In the genomic region with DNA sequence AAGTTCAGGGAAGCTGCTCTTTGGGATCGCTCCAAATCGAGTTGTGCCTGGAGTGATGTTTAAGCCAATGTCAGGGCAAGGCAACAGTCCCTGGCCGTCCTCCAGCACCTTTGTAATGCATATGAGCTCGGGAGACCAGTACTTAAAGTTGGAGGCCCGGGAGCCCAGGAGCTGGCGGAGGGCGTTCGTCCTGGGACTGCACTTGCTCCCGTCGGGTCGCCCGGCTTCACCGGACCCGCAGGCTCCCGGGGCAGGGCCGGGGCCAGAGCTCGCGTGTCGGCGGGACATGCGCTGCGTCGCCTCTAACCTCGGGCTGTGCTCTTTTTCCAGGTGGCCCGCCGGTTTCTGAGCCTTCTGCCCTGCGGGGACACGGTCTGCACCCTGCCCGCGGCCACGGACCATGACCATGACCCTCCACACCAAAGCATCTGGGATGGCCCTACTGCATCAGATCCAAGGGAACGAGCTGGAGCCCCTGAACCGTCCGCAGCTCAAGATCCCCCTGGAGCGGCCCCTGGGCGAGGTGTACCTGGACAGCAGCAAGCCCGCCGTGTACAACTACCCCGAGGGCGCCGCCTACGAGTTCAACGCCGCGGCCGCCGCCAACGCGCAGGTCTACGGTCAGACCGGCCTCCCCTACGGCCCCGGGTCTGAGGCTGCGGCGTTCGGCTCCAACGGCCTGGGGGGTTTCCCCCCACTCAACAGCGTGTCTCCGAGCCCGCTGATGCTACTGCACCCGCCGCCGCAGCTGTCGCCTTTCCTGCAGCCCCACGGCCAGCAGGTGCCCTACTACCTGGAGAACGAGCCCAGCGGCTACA, we compare ENCODE assay signal across 8 cellular contexts. TPM values are rescaled to one million over a fixed set of nuclear protein-coding genes. Genes with fewer than 3 reads are reported as not detected.
DNase-seq lines count a peak whose midpoint lies in the region; ATAC-seq and TF ChIP-seq lines count a peak whose summit lies in the region.

A gene (plus strand): TSS at position 170 of the 818 bp plus-strand sequence. CDS start 231 bp downstream, at position 401.

- H3K27me3 ChIP-seq in Panc1 (ENCODE audit: control insufficient read depth, insufficient read depth, low read length) = peaks cover 42% of the 10 kb centered on the region
- H3K27me3 ChIP-seq in esophagus muscularis mucosa = peaks cover 5 to 42% (median 15%) of the 10 kb centered on the region in 4 donors
- H3K27me3 ChIP-seq in neural cell (ENCODE audit: insufficient read depth, low read depth, low read length) = peaks cover 75% of the 10 kb centered on the region

- H3K4me2 ChIP-seq in neural cell (ENCODE audit: low read length) = peak within 1 kb of the TSS; percentile 14

- H3K9me3 ChIP-seq in Panc1 (ENCODE audit: control insufficient read depth, insufficient read depth, low read depth, low read length) (no peaks in the 10 kb centered on the region), esophagus muscularis mucosa (no peaks in the 10 kb centered on the region), neural cell (ENCODE audit: low read length) (no peaks in the 10 kb centered on the region)

- H2AFZ ChIP-seq in neural cell (ENCODE audit: low read depth, low read length) = peak within 1 kb of the TSS; percentile 22

- TF ChIP-seq CTCF in Panc1 (IDR thresholded peaks at IDR 0.05) = no peak
- no peak for TF ChIP-seq CTCF in esophagus muscularis mucosa (IDR thresholded peaks at IDR 0.05)
- TF ChIP-seq CTCF in neural cell (IDR thresholded peaks at IDR 0.05; ENCODE audit: poor library complexity, severe bottlenecking) = peak; percentile 19

- TF ChIP-seq RAD21 in neural cell (conservative IDR thresholded peaks at IDR 0.05) = no peak

- TF ChIP-seq POLR2A in esophagus muscularis mucosa (IDR thresholded peaks at IDR 0.05; ENCODE audit: low read depth) = no peak

- no peaks in the 10 kb centered on the region for H3F3A ChIP-seq in neural cell (ENCODE audit: insufficient read depth, low read length, poor library complexity, severe bottlenecking)

- CTCF ChIA-PET in Panc1 (lab: Charles Lee) = no interaction called here

- DNase-seq in Panc1 (ENCODE audit: low read depth, low spot score) = no peak
- no peak for DNase-seq in esophagus muscularis mucosa (ENCODE audit: extremely low spot score)
- DNase-seq in GOT3 (lab: John Stamatoyannopoulos, UW) = no peak
- no peak for DNase-seq in NCI-H2171 treated with DMSO at 0.1 percent for 48 hours (lab: John Stamatoyannopoulos, UW)
- DNase-seq in NK-92 treated with Interleukin-12 subunit alpha and Interleukin-12 subunit beta, amount 100 ng/mL, for 24 hours (lab: John Stamatoyannopoulos, UW) = no peak

- TF ChIP-seq EP300 in esophagus muscularis mucosa (IDR thresholded peaks at IDR 0.05) (no peak), neural cell (conservative IDR thresholded peaks at IDR 0.05; ENCODE audit: poor library complexity, severe bottlenecking) (no peak)

- H3K27ac ChIP-seq in Panc1 (ENCODE audit: low read length) (no peak within 1 kb of the TSS), esophagus muscularis mucosa (replicated peaks in 1 of 4) (no peak within 1 kb of the TSS), neural cell (ENCODE audit: low read length) (no peak within 1 kb of the TSS)

- H3K79me2 ChIP-seq in neural cell (replicated peaks; ENCODE audit: insufficient read depth, low read length) = no peaks in the 10 kb centered on the region

- POLR2A ChIA-PET in Panc1 (lab: Charles Lee) = no interaction called here

- ATAC-seq in GM18502 (IDR thresholded peaks at IDR 0.05; ENCODE audit: poor library complexity, unreplicated experiment) (peak; percentile 45), Panc1 (peak; percentile 40; the same call in 1 of the 2 replicates), HG02840 (IDR thresholded peaks at IDR 0.05; ENCODE audit: low FRiP score, unreplicated experiment) (no peak)

- H3K9me2 ChIP-seq in neural cell (ENCODE audit: insufficient read depth, low read length) = no peaks in the 10 kb centered on the region

- no peak within 1 kb of the TSS for H3K4me3 ChIP-seq in Panc1 (ENCODE audit: low read depth in 2 of 2, low read length in 2 of 2)
- H3K4me3 ChIP-seq in esophagus muscularis mucosa = peak within 1 kb of the TSS; percentile 51 to 60 (median 52)
- peak within 1 kb of the TSS; percentile 78 for H3K4me3 ChIP-seq in neural cell (ENCODE audit: low read length)

- H3K9ac ChIP-seq in neural cell (ENCODE audit: low read length) = peak within 1 kb of the TSS; percentile 32

- H3K4me1 ChIP-seq in Panc1 (ENCODE audit: control insufficient read depth, insufficient read depth, low read length) (no peaks in the 10 kb centered on the region), esophagus muscularis mucosa (peaks cover 19 to 31% (median 24%) of the 10 kb centered on the region in 4 donors)

- H4K20me1 ChIP-seq in neural cell (ENCODE audit: insufficient read depth) = no peaks in the 10 kb centered on the region

- in situ Hi-C loops in Panc1 (cut with HindIII; ENCODE audit: low pct_unique_long_range_greater_than_20kb, low sequenced_read_pairs) = no loop called here

- BruUV-seq in Panc1 (replicated peaks; lab: Mats Ljungman, UMichigan) = no TSS peak

- WGBS in esophagus muscularis mucosa = 7% methylated on average over 10 of the region's 67 CpGs

- H3K36me3 ChIP-seq in Panc1 (ENCODE audit: control insufficient read depth, insufficient read depth, low read length) (no peaks in the 10 kb centered on the region), esophagus muscularis mucosa (no peaks in the 10 kb centered on the region), neural cell (ENCODE audit: insufficient read depth, low read length) (no peaks in the 10 kb centered on the region)

- intact Hi-C loops in Panc1 (cut with micrococcal nuclease; ENCODE audit: unreplicated experiment) = no loop called here
- intact Hi-C loops in esophagus muscularis mucosa (cut with DNase I) = no loop called here

TF ChIP-seq in neural cell, 6 proteins besides CTCF, POLR2A, EP300 and RAD21:
- TF ChIP-seq SMC3 (conservative IDR thresholded peaks at IDR 0.05; ENCODE audit: poor library complexity) = no peak
- no peak for TF ChIP-seq EZH2 (IDR thresholded peaks at IDR 0.05; ENCODE audit: borderline replicate concordance, insufficient read depth, low read length, poor library complexity, severe bottlenecking)
- no peak for TF ChIP-seq MXI1 (conservative IDR thresholded peaks at IDR 0.05; ENCODE audit: poor library complexity, severe bottlenecking)
- no peak for TF ChIP-seq TAF1 (IDR thresholded peaks at IDR 0.05; ENCODE audit: low read depth)
- no peak for TF ChIP-seq POLR2AphosphoS5 (IDR thresholded peaks at IDR 0.05)
- TF ChIP-seq, protein P1, sequence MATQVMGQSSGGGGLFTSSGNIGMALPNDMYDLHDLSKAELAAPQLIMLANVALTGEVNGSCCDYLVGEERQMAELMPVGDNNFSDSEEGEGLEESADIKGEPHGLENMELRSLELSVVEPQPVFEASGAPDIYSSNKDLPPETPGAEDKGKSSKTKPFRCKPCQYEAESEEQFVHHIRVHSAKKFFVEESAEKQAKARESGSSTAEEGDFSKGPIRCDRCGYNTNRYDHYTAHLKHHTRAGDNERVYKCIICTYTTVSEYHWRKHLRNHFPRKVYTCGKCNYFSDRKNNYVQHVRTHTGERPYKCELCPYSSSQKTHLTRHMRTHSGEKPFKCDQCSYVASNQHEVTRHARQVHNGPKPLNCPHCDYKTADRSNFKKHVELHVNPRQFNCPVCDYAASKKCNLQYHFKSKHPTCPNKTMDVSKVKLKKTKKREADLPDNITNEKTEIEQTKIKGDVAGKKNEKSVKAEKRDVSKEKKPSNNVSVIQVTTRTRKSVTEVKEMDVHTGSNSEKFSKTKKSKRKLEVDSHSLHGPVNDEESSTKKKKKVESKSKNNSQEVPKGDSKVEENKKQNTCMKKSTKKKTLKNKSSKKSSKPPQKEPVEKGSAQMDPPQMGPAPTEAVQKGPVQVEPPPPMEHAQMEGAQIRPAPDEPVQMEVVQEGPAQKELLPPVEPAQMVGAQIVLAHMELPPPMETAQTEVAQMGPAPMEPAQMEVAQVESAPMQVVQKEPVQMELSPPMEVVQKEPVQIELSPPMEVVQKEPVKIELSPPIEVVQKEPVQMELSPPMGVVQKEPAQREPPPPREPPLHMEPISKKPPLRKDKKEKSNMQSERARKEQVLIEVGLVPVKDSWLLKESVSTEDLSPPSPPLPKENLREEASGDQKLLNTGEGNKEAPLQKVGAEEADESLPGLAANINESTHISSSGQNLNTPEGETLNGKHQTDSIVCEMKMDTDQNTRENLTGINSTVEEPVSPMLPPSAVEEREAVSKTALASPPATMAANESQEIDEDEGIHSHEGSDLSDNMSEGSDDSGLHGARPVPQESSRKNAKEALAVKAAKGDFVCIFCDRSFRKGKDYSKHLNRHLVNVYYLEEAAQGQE (IDR thresholded peaks at IDR 0.05; ENCODE audit: borderline replicate concordance) = no peak

RNA-seq across cellular contexts. Expression of the gene that starts here (rescaled TPM):
- total RNA-seq in Panc1 (2021; ENCODE audit: unreplicated experiment) (0.03 TPM), esophagus muscularis mucosa (1 to 10 TPM in 2 of 4 donors, under 1 TPM in 2; 0.83 to 1.8 (median 1.3) TPM)
- polyA plus RNA-seq in Panc1 (2012; ENCODE audit: insufficient read length) = not detected
- 0.14 TPM in 1 of 2 replicates, not detected in the other for polyA plus RNA-seq in neural cell
- polyA minus RNA-seq in neural cell = not detected in 2 replicates

Comparison
In these comparisons a context has a peak if more than half of its experiments do, and no peak if none do; other contexts are left out.
1. Peak in ATAC-seq in Panc1; RNA of the gene not detected or under 1 TPM.
2. H3K4me3 ChIP-seq: peak in esophagus muscularis mucosa (4 of 4) and neural cell (single experiment); none in Panc1 (0 of 2).